In the genomic region with DNA sequence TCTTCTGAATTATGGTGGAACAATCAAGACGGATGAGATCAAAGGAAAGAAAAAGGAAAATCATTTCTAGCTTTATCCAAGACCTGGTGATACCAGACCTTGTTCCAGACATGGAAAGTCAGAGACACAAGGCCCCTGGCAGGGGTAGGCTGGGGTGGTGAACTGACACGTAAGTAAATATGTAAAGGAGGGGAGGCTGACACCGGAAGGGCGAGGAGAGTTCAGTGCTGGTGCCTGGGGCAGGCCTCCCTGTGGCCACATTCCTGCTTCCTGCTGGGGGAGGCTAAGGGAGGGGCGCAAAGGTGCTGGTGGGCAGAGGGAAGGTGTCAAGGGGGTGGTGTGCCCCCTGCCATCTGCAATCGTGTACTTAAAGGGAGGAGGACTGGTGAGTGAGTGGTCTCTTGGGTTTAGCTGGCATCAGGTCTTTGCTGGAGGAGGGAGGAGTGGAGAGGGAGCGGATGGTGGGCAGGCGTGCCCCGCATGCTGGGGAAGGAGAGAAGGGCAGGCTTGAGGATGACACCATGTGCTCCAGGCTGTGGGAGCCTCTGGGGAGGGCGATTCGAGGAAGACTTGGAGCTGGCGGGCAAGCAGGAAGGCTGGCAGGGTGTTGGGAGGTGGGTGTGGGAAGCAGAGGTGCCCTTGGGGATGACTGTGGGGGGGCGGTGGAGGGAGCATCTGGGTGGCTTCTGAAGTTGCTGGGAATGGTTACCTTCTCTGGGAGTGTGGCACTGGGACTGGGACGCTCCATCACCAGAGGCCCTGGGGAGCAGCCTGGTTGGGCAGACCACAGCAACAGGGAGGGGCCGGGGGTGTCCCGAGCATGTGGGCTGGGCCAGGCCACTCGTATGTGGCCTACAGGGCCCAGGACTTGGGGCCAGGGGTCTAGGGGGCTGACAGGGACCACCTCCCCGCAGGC, we compare ENCODE assay signal across 8 cellular contexts. TPM values are rescaled to one million over a fixed set of nuclear protein-coding genes. Genes with fewer than 3 reads are reported as not detected.
A peak's percentile ranks its signal among the peaks of the same experiment; 100 is the strongest.
DNase-seq lines count a peak whose midpoint lies in the region; ATAC-seq and TF ChIP-seq lines count a peak whose summit lies in the region.

No MANE protein-coding gene starts in this region.

- POLR2A ChIA-PET in CD4-positive, alpha-beta T cell (lab: Charles Lee), result interaction anchor here (1.0 to 3.2 kb wide), 4 partner anchors 31 to 142 kb away, joined by 3 to 30 read pairs (median 4); a partner anchor contains a TSS
- POLR2A ChIA-PET in activated naive CD8-positive, alpha-beta T cell treated with anti-CD3 and anti-CD28 coated beads, Interleukin-2, amount 10 ng/mL, durations not matched to agents 7 days and 5 days (lab: Charles Lee), result interaction anchor here (0.6 to 2.9 kb wide), 4 partner anchors 9 to 1209 kb away, joined by 3 to 9 read pairs (median 3); a partner anchor contains a TSS

- no peaks in the 10 kb centered on the region for H3K36me3 Mint-ChIP-seq in CD4-positive, alpha-beta T cell (ENCODE audit: low read depth)
- peaks cover 6% of the 10 kb centered on the region for H3K36me3 Mint-ChIP-seq in activated naive CD8-positive, alpha-beta T cell treated with anti-CD3 and anti-CD28 coated beads, Interleukin-2, amount 10 ng/mL, durations not matched to agents 7 days and 5 days

- H3K9me3 Mint-ChIP-seq in CD4-positive, alpha-beta T cell, result no peaks in the 10 kb centered on the region
- H3K9me3 Mint-ChIP-seq in activated naive CD8-positive, alpha-beta T cell treated with anti-CD3 and anti-CD28 coated beads, Interleukin-2, amount 10 ng/mL, durations not matched to agents 7 days and 5 days, result no peaks in the 10 kb centered on the region

- H3K4me1 Mint-ChIP-seq in CD4-positive, alpha-beta T cell (ENCODE audit: low read depth), result peaks cover 47% of the 10 kb centered on the region
- peaks cover 43% of the 10 kb centered on the region for H3K4me1 Mint-ChIP-seq in activated naive CD8-positive, alpha-beta T cell treated with anti-CD3 and anti-CD28 coated beads, Interleukin-2, amount 10 ng/mL, durations not matched to agents 7 days and 5 days

- ATAC-seq in CD4-positive, alpha-beta T cell (ENCODE audit: poor library complexity), result peak; percentile 72
- ATAC-seq in GM21367 (IDR thresholded peaks at IDR 0.05; ENCODE audit: unreplicated experiment), result peak; percentile 69
- peak; percentile 64 for ATAC-seq in activated naive CD8-positive, alpha-beta T cell treated with anti-CD3 and anti-CD28 coated beads, Interleukin-2, amount 10 ng/mL, durations not matched to agents 7 days and 5 days (ENCODE audit: low read depth)
- peak; percentile 65 for ATAC-seq in left colon

- peak overlapping the region; percentile 94 for H3K27ac Mint-ChIP-seq in CD4-positive, alpha-beta T cell
- peak overlapping the region; percentile 98 for H3K27ac Mint-ChIP-seq in activated naive CD8-positive, alpha-beta T cell treated with anti-CD3 and anti-CD28 coated beads, Interleukin-2, amount 10 ng/mL, durations not matched to agents 7 days and 5 days

- intact Hi-C loops in CD4-positive, alpha-beta T cell (cut with DNase I, micrococcal nuclease), result loop anchor here in 1 of 2 experiments (2.0 kb wide), 1 partner anchor 31 kb away; a partner anchor contains a TSS
- intact Hi-C loops in left colon (cut with DNase I, micrococcal nuclease), result no loop called here

- H3K27me3 ChIP-seq in CD4-positive, alpha-beta T cell (ENCODE audit: control insufficient read depth, insufficient read depth, low read length), result no peaks in the 10 kb centered on the region

- no peaks in the 10 kb centered on the region for H3K9me3 ChIP-seq in CD4-positive, alpha-beta T cell (ENCODE audit: control insufficient read depth, low read length)

- H3K27me3 Mint-ChIP-seq in CD4-positive, alpha-beta T cell, result no peaks in the 10 kb centered on the region
- H3K27me3 Mint-ChIP-seq in activated naive CD8-positive, alpha-beta T cell treated with anti-CD3 and anti-CD28 coated beads, Interleukin-2, amount 10 ng/mL, durations not matched to agents 7 days and 5 days, result no peaks in the 10 kb centered on the region

- CTCF ChIA-PET in CD4-positive, alpha-beta T cell (lab: Charles Lee), result interaction anchor here (0.7 kb wide), 1 partner anchor 166 kb away, joined by 3 read pairs; no protein-coding TSS in a partner anchor

- H3K27ac ChIP-seq in CD4-positive, alpha-beta T cell (ENCODE audit: low read depth, low read length), result peak overlapping the region; percentile 36

- DNase-seq in CD4-positive, alpha-beta T cell, result peak in 9 of 10 experiments; percentile 15 to 57 (median 34)
- DNase-seq in M059J (ENCODE audit: low read depth), result peak; percentile 88
- DNase-seq in activated naive CD8-positive, alpha-beta T cell treated with anti-CD3 and anti-CD28 coated beads, Interleukin-2, amount 10 ng/mL, durations not matched to agents 7 days and 5 days, result peak; percentile 62
- DNase-seq in left colon, result peak; percentile 79 to 82
- peak; percentile 49 for DNase-seq in stimulated activated naive CD4-positive, alpha-beta T cell treated with Interleukin-2 at 50 U/mL for 16 hours (lab: John Stamatoyannopoulos, UW)
- no peak for DNase-seq in NCI-H524 (lab: John Stamatoyannopoulos, UW)
- DNase-seq in COLO829 (ENCODE audit: low spot score), result no peak

- TF ChIP-seq CTCF in CD4-positive, alpha-beta T cell (IDR thresholded peaks at IDR 0.05), result no peak

- peak overlapping the region; percentile 93 for H3K4me3 Mint-ChIP-seq in CD4-positive, alpha-beta T cell
- H3K4me3 Mint-ChIP-seq in activated naive CD8-positive, alpha-beta T cell treated with anti-CD3 and anti-CD28 coated beads, Interleukin-2, amount 10 ng/mL, durations not matched to agents 7 days and 5 days, result peak overlapping the region; percentile 94

RNA-seq across cellular contexts. Expression of a gene that starts 30.6 kb away (rescaled TPM):
- total RNA-seq in CD4-positive, alpha-beta T cell, result 10 to 100 TPM in 1 of 2 experiments, 1 to 10 TPM in 1; 9.8 to 10.9 TPM
- 38.8 and 53.8 TPM in 2 replicates for total RNA-seq in M059J (2014; rRNA removed; shearing (Covaris generic))
- 10 to 100 TPM in 1 of 2 experiments, 1 to 10 TPM in 1; 9.9 to 12.2 TPM for total RNA-seq in activated naive CD8-positive, alpha-beta T cell treated with anti-CD3 and anti-CD28 coated beads, Interleukin-2, amount 10 ng/mL, durations not matched to agents 7 days and 5 days
- 10 to 100 TPM; 41.2 to 46.2 TPM for total RNA-seq in left colon

Comparison
In these comparisons a context has a peak if more than half of its experiments do, and no peak if none do; other contexts are left out.
1. DNase-seq: peak in CD4-positive, alpha-beta T cell (9 of 10), M059J (single experiment), activated naive CD8-positive, alpha-beta T cell treated with anti-CD3 and anti-CD28 coated beads, Interleukin-2, amount 10 ng/mL, durations not matched to agents 7 days and 5 days (single experiment), left colon (2 of 2) and stimulated activated naive CD4-positive, alpha-beta T cell treated with Interleukin-2 at 50 U/mL for 16 hours (single experiment); none in NCI-H524 (0 of 2) and COLO829 (single experiment).
2. Peak in every context shown above with its lines, with median percentiles within 50 percentile points of each other: ATAC-seq.